12 cellular contexts compared by ENCODE assay signal in genomic region chr16:22186517-22186916, GRCh38. TPM values are rescaled to one million over a fixed set of nuclear protein-coding genes. Genes with fewer than 3 reads are reported as not detected.
DNase-seq lines count a peak whose midpoint lies in the region; ATAC-seq, FAIRE-seq and TF ChIP-seq lines count a peak whose summit lies in the region.
"Had no signal": no experiment of that assay in that cellular context is flagged by ENCODE, and none has a peak within 500 bp of the region (broad histone marks: within the 10 kb centered on the region; RNA-seq: fewer than 3 reads in every experiment).

No MANE protein-coding gene starts in this region.

- H3K36me3 ChIP-seq in HepG2 (replicated peaks in 1 of 2; ENCODE audit: control insufficient read depth in 1 of 2, insufficient read depth in 2 of 2, low read length in 2 of 2) (no peaks in the 10 kb centered on the region), right lobe of liver (no peaks in the 10 kb centered on the region), OCI-LY1 (ENCODE audit: insufficient read depth, low read length) (no peaks in the 10 kb centered on the region), endothelial cell of umbilical vein (ENCODE audit: control insufficient read depth in 2 of 2, extremely low read depth in 1 of 2, insufficient read depth in 2 of 2, low read length in 2 of 2) (no peaks in the 10 kb centered on the region)
- H3K36me3 ChIP-seq: esophagus muscularis mucosa had no signal

- in situ Hi-C loops in HepG2 (cut with HindIII; ENCODE audit: extremely low pct_ligation_motif_present, low pct_unique_long_range_greater_than_20kb): loop anchor here (5.0 kb wide), 2 partner anchors 64 to 189 kb away; no protein-coding TSS in a partner anchor

- H3K27me3 ChIP-seq in HepG2 (ENCODE audit: control insufficient read depth in 1 of 2, insufficient read depth in 2 of 2, low read length in 2 of 2) (no peaks in the 10 kb centered on the region; a peak in 1 of 5 replicates), right lobe of liver (no peaks in the 10 kb centered on the region), OCI-LY1 (ENCODE audit: insufficient read depth, low read length) (no peaks in the 10 kb centered on the region), endothelial cell of umbilical vein (ENCODE audit: control insufficient read depth in 2 of 2, insufficient read depth in 2 of 2, low read length in 2 of 2) (no peaks in the 10 kb centered on the region)
- H3K27me3 ChIP-seq: esophagus muscularis mucosa had no signal

- intact Hi-C loops in HepG2 (cut with micrococcal nuclease; ENCODE audit: unreplicated experiment): no loop called here
- intact Hi-C loops in right lobe of liver (cut with DNase I): loop anchor here (5.0 to 10.0 kb wide), 2 partner anchors 179 to 182 kb away; partner anchors contain the start of genes MOSMO (in 2 of the 2) and PDZD9 (in 1 of the 2)
- intact Hi-C loops in endothelial cell of umbilical vein (cut with micrococcal nuclease): no loop called here

- CTCF ChIA-PET in HepG2 (lab: Yijun Ruan, JAX; ENCODE audit: low intra/inter-chr PET ratio, low total read pairs): no interaction called here
- CTCF ChIA-PET in endothelial cell of umbilical vein (lab: Charles Lee): interaction anchor here (4.0 to 4.4 kb wide), 3 partner anchors 88 to 187 kb away, joined by 36 to 99 read pairs (median 85); partner anchors contain the start of gene PDZD9

- POLR2A ChIA-PET in HepG2 (lab: Yijun Ruan, JAX) (interaction anchor here (1.2 kb wide), 1 partner anchor 179 kb away, joined by 3 read pairs; the partner anchor contains the start of gene MOSMO), endothelial cell of umbilical vein (lab: Charles Lee) (no interaction called here)

- TF ChIP-seq EP300 in HepG2 (IDR thresholded peaks at IDR 0.05; ENCODE audit: low read depth in 2 of 2, low read length in 2 of 2): no peak
- no peak for TF ChIP-seq EP300 in HepG2 (CRISPR knock-in tag; IDR thresholded peaks at IDR 0.05; ENCODE audit: borderline replicate concordance)

- no peak for TF ChIP-seq POLR2A in HepG2 (IDR thresholded peaks at IDR 0.05; ENCODE audit: insufficient read depth in 1 of 2, low read depth in 2 of 2, low read length in 2 of 2)
- no peak for TF ChIP-seq POLR2A in right lobe of liver (IDR thresholded peaks at IDR 0.05)
- no peak for TF ChIP-seq POLR2A in endothelial cell of umbilical vein (IDR thresholded peaks at IDR 0.05; ENCODE audit: low read depth, low read length)

- FAIRE-seq in HepG2 (lab: Jason Lieb, UNC) (no peak), endothelial cell of umbilical vein (lab: Jason Lieb, UNC) (no peak)

- no peak overlapping the region for H3K4me3 ChIP-seq in HepG2 (replicated peaks in 1 of 3; ENCODE audit: insufficient read depth in 1 of 3, low read depth in 2 of 3, low read length in 3 of 3)
- H3K4me3 ChIP-seq in right lobe of liver: no peak overlapping the region
- no peak overlapping the region for H3K4me3 ChIP-seq in OCI-LY1 (ENCODE audit: low read depth, low read length, poor library complexity, severe bottlenecking)
- no peak overlapping the region for H3K4me3 ChIP-seq in endothelial cell of umbilical vein (replicated peaks in 1 of 3; ENCODE audit: insufficient read depth in 1 of 3, low read depth in 1 of 3, low read length in 3 of 3)
- H3K4me3 ChIP-seq: esophagus muscularis mucosa had no signal

- H3K9me1 ChIP-seq in endothelial cell of umbilical vein (replicated peaks; ENCODE audit: control insufficient read depth, extremely low read depth, insufficient read depth, low read length): no peaks in the 10 kb centered on the region

- H2AFZ ChIP-seq in HepG2 (ENCODE audit: low read length): no peak overlapping the region
- no peak overlapping the region for H2AFZ ChIP-seq in OCI-LY1 (ENCODE audit: low read length)
- H2AFZ ChIP-seq in endothelial cell of umbilical vein (ENCODE audit: low read depth, low read length): no peak overlapping the region

- H3K79me2 ChIP-seq in HepG2 (ENCODE audit: insufficient read depth, low read length) (no peaks in the 10 kb centered on the region), OCI-LY1 (ENCODE audit: insufficient read depth, low read length) (no peaks in the 10 kb centered on the region), endothelial cell of umbilical vein (ENCODE audit: control insufficient read depth, insufficient read depth, low read length) (no peaks in the 10 kb centered on the region)

- no peak overlapping the region for H3K27ac ChIP-seq in HepG2 (ENCODE audit: extremely low read length, insufficient read depth, low read length)
- no peak overlapping the region for H3K27ac ChIP-seq in right lobe of liver
- no peak overlapping the region for H3K27ac ChIP-seq in OCI-LY1 (ENCODE audit: low read depth, low read length, poor library complexity, severe bottlenecking)
- no peak overlapping the region for H3K27ac ChIP-seq in endothelial cell of umbilical vein (ENCODE audit: insufficient read depth, low read depth, low read length)
- H3K27ac ChIP-seq: esophagus muscularis mucosa had no signal

- H3K9me2 ChIP-seq in OCI-LY1 (ENCODE audit: low read depth, low read length): no peaks in the 10 kb centered on the region

- H3K4me1 ChIP-seq in HepG2 (ENCODE audit: insufficient read depth, low read length): peaks cover 26% of the 10 kb centered on the region
- H3K4me1 ChIP-seq in right lobe of liver: peaks cover 0 to 15% (median 3%) of the 10 kb centered on the region in 4 donors
- H3K4me1 ChIP-seq in OCI-LY1 (ENCODE audit: insufficient read depth, low read length, severe bottlenecking): peaks cover 17% of the 10 kb centered on the region
- peaks cover 23% of the 10 kb centered on the region for H3K4me1 ChIP-seq in endothelial cell of umbilical vein (ENCODE audit: control insufficient read depth, extremely low read depth, insufficient read depth, low read length)

- H3K9ac ChIP-seq in HepG2 (ENCODE audit: insufficient read depth, low read depth, low read length) (no peak overlapping the region), OCI-LY1 (ENCODE audit: low read length) (no peak overlapping the region), endothelial cell of umbilical vein (replicated peaks; ENCODE audit: extremely low read depth, insufficient read depth, low read length) (no peak overlapping the region)

- ATAC-seq in HepG2 (no peak), right lobe of liver (no peak), GM19452 (IDR thresholded peaks at IDR 0.05; ENCODE audit: unreplicated experiment) (no peak)

- DNase-seq in HepG2 (ENCODE audit: low spot score) (no peak), right lobe of liver (no peak), endothelial cell of umbilical vein (ENCODE audit: low read depth, low spot score) (no peak), DMS53 treated with DMSO at 0.1 percent for 48 hours (lab: John Stamatoyannopoulos, UW; ENCODE audit: unreplicated experiment) (no peak), D341Med (ENCODE audit: low spot score) (no peak), SIG-M5 (lab: John Stamatoyannopoulos, UW) (no peak)
- DNase-seq: NCI-H2171 had no signal

- no peak overlapping the region for H3K4me2 ChIP-seq in HepG2 (ENCODE audit: low read depth, low read length)
- H3K4me2 ChIP-seq in OCI-LY1 (ENCODE audit: low read length): no peak overlapping the region
- no peak overlapping the region for H3K4me2 ChIP-seq in endothelial cell of umbilical vein (ENCODE audit: insufficient read depth, low read length)

- BruUV-seq in HepG2 (replicated peaks; lab: Mats Ljungman, UMichigan): no TSS peak
- BruUV-seq in endothelial cell of umbilical vein (replicated peaks; lab: Mats Ljungman, UMichigan): no TSS peak

- no peaks in the 10 kb centered on the region for H4K20me1 ChIP-seq in HepG2 (ENCODE audit: insufficient read depth, low read length)
- H4K20me1 ChIP-seq in OCI-LY1 (ENCODE audit: insufficient read depth, low read length): no peaks in the 10 kb centered on the region
- H4K20me1 ChIP-seq in endothelial cell of umbilical vein (replicated peaks; ENCODE audit: control insufficient read depth, extremely low read depth, insufficient read depth, low read length): no peaks in the 10 kb centered on the region

- dilution Hi-C loops in endothelial cell of umbilical vein (cut with MboI; ENCODE audit: extremely low pct_ligation_motif_present, low sequenced_read_pairs): no loop called here

- H3K9me3 ChIP-seq in HepG2 (ENCODE audit: low read length) (no peaks in the 10 kb centered on the region), right lobe of liver (no peaks in the 10 kb centered on the region), OCI-LY1 (ENCODE audit: low read length) (no peaks in the 10 kb centered on the region), endothelial cell of umbilical vein (replicated peaks; ENCODE audit: control insufficient read depth, insufficient read depth, low read length) (no peaks in the 10 kb centered on the region)
- H3K9me3 ChIP-seq: esophagus muscularis mucosa had no signal

- TF ChIP-seq RAD21 in HepG2 (CRISPR knock-in tag; IDR thresholded peaks at IDR 0.05): peak; percentile 66

- TF ChIP-seq CTCF in HepG2 (CRISPR knock-in tag; IDR thresholded peaks at IDR 0.05): peak; percentile 84
- no peak for TF ChIP-seq CTCF in right lobe of liver (IDR thresholded peaks at IDR 0.05)
- TF ChIP-seq CTCF in OCI-LY1 (IDR thresholded peaks at IDR 0.05; ENCODE audit: low read length): peak; percentile 56
- peak; percentile 11 to 18 for TF ChIP-seq CTCF in endothelial cell of umbilical vein (IDR thresholded peaks at IDR 0.05; ENCODE audit: extremely low read depth in 1 of 2, insufficient read depth in 1 of 2, low read depth in 1 of 2, low read length in 2 of 2)

- WGBS in HepG2 (ENCODE audit: low lambda C conversion rate): 32% methylated on average over 3 of the region's 3 CpGs
- no CpG with 5 or more reads among the region's 3 CpGs for WGBS in right lobe of liver (ENCODE audit: insufficient coverage, low coverage, low lambda C conversion rate, missing lambda C conversion rate)

- no peaks in the 10 kb centered on the region for H3F3A ChIP-seq in OCI-LY1 (ENCODE audit: insufficient read depth, low read length)

RNA-seq across cellular contexts. Expression of gene EEF2K, which starts 19.6 kb away (rescaled TPM):
- total RNA-seq in HepG2 (2016; rRNA removed; fragmentation: Illumina TruSeq; extraction: Trizol): 14.3 and 23.8 TPM in 2 replicates
- 3.2 and 3.4 TPM in 2 replicates for total RNA-seq in HepG2 (2016; cell fraction: cytosol; rRNA removed; fragmentation: Illumina TruSeq; extraction: Trizol; ENCODE audit: low read depth)
- total RNA-seq in HepG2 (2016; cell fraction: insoluble cytoplasmic fraction; rRNA removed; fragmentation: Illumina TruSeq; extraction: Trizol): 12.5 and 22.8 TPM in 2 replicates
- 8.3 and 8.6 TPM in 2 replicates for total RNA-seq in HepG2 (2016; cell fraction: membrane; rRNA removed; fragmentation: Illumina TruSeq; extraction: Trizol)
- total RNA-seq in HepG2 (2016; cell fraction: nucleus; rRNA removed; fragmentation: Illumina TruSeq; extraction: Trizol): 20.0 and 25.8 TPM in 2 replicates
- polyA plus RNA-seq in HepG2 (2011; rRNA removed): 20.0 and 22.0 TPM in 2 replicates
- polyA plus RNA-seq in HepG2 (2011; cell fraction: cytosol; rRNA removed): 7.4 and 8.9 TPM in 2 replicates
- 47.8 and 56.1 TPM in 2 replicates for polyA plus RNA-seq in HepG2 (2011; cell fraction: nucleus; rRNA removed)
- 11.0 and 12.1 TPM in 2 replicates for polyA plus RNA-seq in HepG2 (2012)
- polyA plus RNA-seq in HepG2 (2016; cell fraction: cytosol; fragmentation: Illumina TruSeq; extraction: Trizol; ENCODE audit: low read depth): 1.1 and 1.2 TPM in 2 replicates
- 8.7 and 10.9 TPM in 2 replicates for polyA plus RNA-seq in HepG2 (2016; cell fraction: insoluble cytoplasmic fraction; fragmentation: Illumina TruSeq; extraction: Trizol; ENCODE audit: low read depth)
- 2.6 and 3.0 TPM in 2 replicates for polyA plus RNA-seq in HepG2 (2016; cell fraction: membrane; fragmentation: Illumina TruSeq; extraction: Trizol; ENCODE audit: low read depth)
- 33.2 and 35.2 TPM in 2 replicates for polyA plus RNA-seq in HepG2 (2016; cell fraction: nucleus; fragmentation: Illumina TruSeq; extraction: Trizol; ENCODE audit: insufficient read depth, low read depth)
- polyA minus RNA-seq in HepG2 (2011; rRNA and poly(A)+ RNA removed; ENCODE audit: low replicate concordance): 52.0 and 57.8 TPM in 2 replicates
- 14.7 and 15.5 TPM in 2 replicates for polyA minus RNA-seq in HepG2 (2011; cell fraction: cytosol; rRNA and poly(A)+ RNA removed)
- 23.9 and 25.6 TPM in 2 replicates for polyA minus RNA-seq in HepG2 (2011; cell fraction: nucleus; rRNA and poly(A)+ RNA removed)
- total RNA-seq in right lobe of liver: 10 to 100 TPM in 5 of 6 experiments, 1 to 10 TPM in 1; 10.0 to 17.5 (median 11.5) TPM
- total RNA-seq in endothelial cell of umbilical vein: 44.1 and 48.6 TPM in 2 replicates
- 16.0 and 18.4 TPM in 2 replicates for polyA plus RNA-seq in endothelial cell of umbilical vein
- polyA plus RNA-seq in endothelial cell of umbilical vein (2011; cell fraction: cytosol; rRNA removed): 19.7 and 20.7 TPM in 2 replicates
- 58.3 and 61.0 TPM in 2 replicates for polyA plus RNA-seq in endothelial cell of umbilical vein (2011; cell fraction: nucleus; rRNA removed)
- polyA plus RNA-seq in endothelial cell of umbilical vein (2012): 13.6 and 15.5 TPM in 2 replicates
- 39.5 and 48.7 TPM in 2 replicates for polyA minus RNA-seq in endothelial cell of umbilical vein
- 14.5 TPM for polyA minus RNA-seq in endothelial cell of umbilical vein (2011; cell fraction: cytosol; rRNA and poly(A)+ RNA removed)
- polyA minus RNA-seq in endothelial cell of umbilical vein (2011; cell fraction: nucleus; rRNA and poly(A)+ RNA removed): 22.4 and 29.9 TPM in 2 replicates

RNA-seq across cellular contexts. Expression of gene SDR42E2, which starts 24.2 kb away (rescaled TPM):
- total RNA-seq in HepG2 (2016; rRNA removed; fragmentation: Illumina TruSeq; extraction: Trizol) (0.11 TPM in 1 of 2 replicates, not detected in the other), right lobe of liver (not detected), endothelial cell of umbilical vein (0.13 and 0.21 TPM in 2 replicates)
- 0.44 and 0.71 TPM in 2 replicates for total RNA-seq in HepG2 (2016; cell fraction: cytosol; rRNA removed; fragmentation: Illumina TruSeq; extraction: Trizol; ENCODE audit: low read depth)
- 0.13 TPM in 1 of 2 replicates, not detected in the other for total RNA-seq in HepG2 (2016; cell fraction: insoluble cytoplasmic fraction; rRNA removed; fragmentation: Illumina TruSeq; extraction: Trizol)
- total RNA-seq in HepG2 (2016; cell fraction: membrane; rRNA removed; fragmentation: Illumina TruSeq; extraction: Trizol): 0.17 and 0.28 TPM in 2 replicates
- total RNA-seq in HepG2 (2016; cell fraction: nucleus; rRNA removed; fragmentation: Illumina TruSeq; extraction: Trizol): 0.37 and 0.60 TPM in 2 replicates
- polyA plus RNA-seq in HepG2 (2011; rRNA removed) (0.05 TPM in 1 of 2 replicates, not detected in the other), endothelial cell of umbilical vein (0.03 TPM in 2 replicates)
- polyA plus RNA-seq in HepG2 (2011; cell fraction: cytosol; rRNA removed): not detected in 2 replicates
- 0.07 and 0.10 TPM in 2 replicates for polyA plus RNA-seq in HepG2 (2011; cell fraction: nucleus; rRNA removed)
- 0.17 and 0.23 TPM in 2 replicates for polyA plus RNA-seq in HepG2 (2012)
- 0.05 and 0.08 TPM in 2 replicates for polyA plus RNA-seq in HepG2 (2016; cell fraction: cytosol; fragmentation: Illumina TruSeq; extraction: Trizol; ENCODE audit: low read depth)
- polyA plus RNA-seq in HepG2 (2016; cell fraction: insoluble cytoplasmic fraction; fragmentation: Illumina TruSeq; extraction: Trizol; ENCODE audit: low read depth): not detected in 2 replicates
- polyA plus RNA-seq in HepG2 (2016; cell fraction: membrane; fragmentation: Illumina TruSeq; extraction: Trizol; ENCODE audit: low read depth): 0.07 TPM in 1 of 2 replicates, not detected in the other
- not detected in 2 replicates for polyA plus RNA-seq in HepG2 (2016; cell fraction: nucleus; fragmentation: Illumina TruSeq; extraction: Trizol; ENCODE audit: insufficient read depth, low read depth)
- 0.05 and 0.14 TPM in 2 replicates for polyA minus RNA-seq in HepG2 (2011; rRNA and poly(A)+ RNA removed; ENCODE audit: low replicate concordance)
- 0.26 TPM in 1 of 2 replicates, not detected in the other for polyA minus RNA-seq in HepG2 (2011; cell fraction: cytosol; rRNA and poly(A)+ RNA removed)
- 0.50 and 0.77 TPM in 2 replicates for polyA minus RNA-seq in HepG2 (2011; cell fraction: nucleus; rRNA and poly(A)+ RNA removed)
- polyA plus RNA-seq in endothelial cell of umbilical vein (2011; cell fraction: cytosol; rRNA removed): 0.01 TPM in 1 of 2 replicates, not detected in the other
- 0.11 and 0.17 TPM in 2 replicates for polyA plus RNA-seq in endothelial cell of umbilical vein (2011; cell fraction: nucleus; rRNA removed)
- not detected in 2 replicates for polyA plus RNA-seq in endothelial cell of umbilical vein (2012)
- 0.12 TPM in 1 of 2 replicates, not detected in the other for polyA minus RNA-seq in endothelial cell of umbilical vein
- polyA minus RNA-seq in endothelial cell of umbilical vein (2011; cell fraction: cytosol; rRNA and poly(A)+ RNA removed): not detected
- polyA minus RNA-seq in endothelial cell of umbilical vein (2011; cell fraction: nucleus; rRNA and poly(A)+ RNA removed): 0.53 and 0.63 TPM in 2 replicates
- total RNA-seq: esophagus muscularis mucosa, LHCN-M2, urinary bladder had no signal
- polyA plus RNA-seq: urinary bladder had no signal

Comparison
In these comparisons a context has a peak if more than half of its experiments do, and no peak if none do; other contexts are left out.
1. CTCF ChIP-seq: peak in HepG2 (single experiment), OCI-LY1 (single experiment) and endothelial cell of umbilical vein (2 of 2); none in right lobe of liver (0 of 4).
2. intact Hi-C loops: an anchor here in right lobe of liver (5.0 to 10.0 kb wide); none called in HepG2 and endothelial cell of umbilical vein.